In genomic region chr1:110134050-110134595, GRCh38 we compare ENCODE assay signal across 1 cellular context.
TF ChIP-seq lines count a peak whose summit lies in the region.

No MANE protein-coding gene starts in this region.

TF ChIP-seq in neural cell, 6 proteins besides CTCF, POLR2A, EP300 and RAD21 (continued from another document):
- no peak for TF ChIP-seq MXI1 (conservative IDR thresholded peaks at IDR 0.05; ENCODE audit: poor library complexity, severe bottlenecking)
- TF ChIP-seq REST (IDR thresholded peaks at IDR 0.05; ENCODE audit: borderline replicate concordance) = no peak
- no peak for TF ChIP-seq EZH2 (IDR thresholded peaks at IDR 0.05; ENCODE audit: borderline replicate concordance, insufficient read depth, low read length, poor library complexity, severe bottlenecking)
- TF ChIP-seq TAF1 (IDR thresholded peaks at IDR 0.05; ENCODE audit: low read depth) = no peak
TF ChIP-seq in neural cell: peak in this region for 0.
